In genomic region chr1:13809461-13810159, GRCh38 we compare ENCODE assay signal across 1 cellular context.
TF ChIP-seq lines count a peak whose summit lies in the region.

No MANE protein-coding gene starts in this region.

TF ChIP-seq in GM23338, 12 proteins besides CTCF, POLR2A, EP300 and RAD21 (continued from another document):
- TF ChIP-seq ZNF462 (CRISPR knock-in tag; IDR thresholded peaks at IDR 0.05) (no peak), STAT1 (IDR thresholded peaks at IDR 0.05; ENCODE audit: unreplicated experiment) (no peak)
- TF ChIP-seq, protein P1, sequence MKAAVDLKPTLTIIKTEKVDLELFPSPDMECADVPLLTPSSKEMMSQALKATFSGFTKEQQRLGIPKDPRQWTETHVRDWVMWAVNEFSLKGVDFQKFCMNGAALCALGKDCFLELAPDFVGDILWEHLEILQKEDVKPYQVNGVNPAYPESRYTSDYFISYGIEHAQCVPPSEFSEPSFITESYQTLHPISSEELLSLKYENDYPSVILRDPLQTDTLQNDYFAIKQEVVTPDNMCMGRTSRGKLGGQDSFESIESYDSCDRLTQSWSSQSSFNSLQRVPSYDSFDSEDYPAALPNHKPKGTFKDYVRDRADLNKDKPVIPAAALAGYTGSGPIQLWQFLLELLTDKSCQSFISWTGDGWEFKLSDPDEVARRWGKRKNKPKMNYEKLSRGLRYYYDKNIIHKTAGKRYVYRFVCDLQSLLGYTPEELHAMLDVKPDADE (IDR thresholded peaks at IDR 0.05), result no peak
